In the genomic region with DNA sequence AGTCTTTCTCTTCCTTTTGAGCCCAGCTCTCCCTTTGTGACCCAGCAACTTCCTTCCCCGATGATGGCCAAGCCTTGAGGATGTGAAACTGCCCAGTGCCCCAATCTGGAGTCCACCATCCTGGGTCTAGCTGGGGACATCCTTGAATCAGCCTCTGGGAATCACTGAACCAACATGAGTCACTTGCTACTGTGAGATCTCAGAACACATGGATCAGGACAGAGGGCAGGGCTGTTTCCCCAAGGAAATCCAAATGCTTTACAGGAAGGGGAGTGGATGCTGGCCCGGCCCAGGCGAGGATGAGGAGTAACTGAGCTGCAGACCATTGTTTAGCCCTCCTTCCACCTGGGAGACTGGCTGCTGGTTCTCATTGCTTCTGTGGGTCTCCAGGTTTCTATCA, we compare ENCODE assay signal across 24 cellular contexts.
"Had no signal": no experiment of that assay in that cellular context is flagged by ENCODE, and none has a peak within 500 bp of the region (broad histone marks: within the 10 kb centered on the region; RNA-seq: fewer than 3 reads in every experiment).

No MANE protein-coding gene starts in this region.

- H3K27me3 ChIP-seq: ascending aorta, brain microvascular endothelial cell, sigmoid colon, tibial artery had no signal

- H3K27ac ChIP-seq: ascending aorta, brain microvascular endothelial cell, sigmoid colon, tibial artery, VCaP had no signal

- FAIRE-seq: small intestine, TTC549 had no signal

- DNase-seq: activated CD4-positive, alpha-beta T cell treated with anti-CD3 and anti-CD28 coated beads for 48 hours; activated CD4-positive, alpha-beta T cell treated with anti-CD3 and anti-CD28 coated beads, Interleukin-2, amount 50 U/mL, for 48 hours; activated CD8-positive, alpha-beta memory T cell treated with anti-CD3 and anti-CD28 coated beads for 24 hours; activated effector memory CD4-positive, alpha-beta T cell treated with Interleukin-2 at 50 U/mL for 16 hours; activated naive CD4-positive, alpha-beta T cell treated with anti-CD3 and anti-CD28 coated beads for 36 hours; activated naive CD8-positive, alpha-beta T cell treated with anti-CD3 and anti-CD28 coated beads, Interleukin-2, amount 10 ng/mL, durations not matched to agents 7 days and 5 days; brain microvascular endothelial cell; caudate nucleus; cortex of kidney; effector memory CD8-positive, alpha-beta T cell; erythroblast; foreskin fibroblast; head of caudate nucleus; mucosa of descending colon; sigmoid colon; small intestine; stimulated activated CD4-positive, alpha-beta T cell treated with anti-CD3 and anti-CD28 coated beads, Interleukin-4, amount 100 ng/mL, for 24 hours; tibial artery had no signal

- ATAC-seq: effector memory CD8-positive, alpha-beta T cell; left lobe of liver; mucosa of descending colon; stimulated activated effector memory CD8-positive, alpha-beta T cell treated with anti-CD3 and anti-CD28 coated beads, Interleukin-12 subunit alpha, Interleukin-12 subunit beta, amount 100 ng/mL, for 72 hours had no signal

- H3K4me3 ChIP-seq: ascending aorta, lung, mucosa of descending colon, sigmoid colon, tibial artery had no signal

- H3K4me1 ChIP-seq: ascending aorta had no signal

- H3K9me3 ChIP-seq: ascending aorta, mucosa of descending colon, sigmoid colon, tibial artery had no signal

- H3K36me3 ChIP-seq: ascending aorta, brain microvascular endothelial cell, sigmoid colon, tibial artery had no signal
